In the genomic region with DNA sequence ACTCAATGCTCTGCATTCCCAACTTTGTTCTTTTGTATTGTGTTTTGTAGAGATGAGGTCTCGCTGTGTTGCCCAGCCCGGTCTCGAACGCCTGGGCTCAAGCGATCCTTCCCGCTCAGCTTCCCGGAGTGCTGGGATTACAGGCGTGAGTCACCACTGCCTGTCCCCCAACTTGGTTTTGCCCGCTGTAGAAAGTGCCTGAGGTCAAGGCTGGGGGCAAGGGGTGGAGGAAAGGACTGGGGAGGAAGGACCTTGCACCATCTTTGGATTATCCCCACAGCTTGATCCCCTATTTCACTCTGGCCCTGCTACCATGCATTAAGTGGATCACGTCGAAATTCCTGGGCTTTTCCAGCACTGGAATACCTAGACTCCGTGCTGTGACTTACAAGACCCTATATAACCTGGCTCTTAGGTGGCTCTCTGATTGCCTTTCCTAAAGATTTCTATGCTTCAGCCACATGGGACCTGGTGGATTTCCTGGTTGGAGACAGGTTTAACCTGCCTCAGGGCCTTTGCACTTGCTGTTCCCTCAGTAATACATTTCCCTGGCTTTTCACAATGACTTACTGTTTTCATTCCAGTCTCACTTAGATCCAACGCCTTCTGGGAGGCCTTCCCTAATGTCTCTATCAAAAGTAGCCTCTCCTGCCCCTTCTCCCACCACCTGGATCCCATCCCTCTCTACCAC, we compare ENCODE assay signal across 8 cellular contexts. TPM values are rescaled to one million over a fixed set of nuclear protein-coding genes. Genes with fewer than 3 reads are reported as not detected.
DNase-seq lines count a peak whose midpoint lies in the region; ATAC-seq, FAIRE-seq and TF ChIP-seq lines count a peak whose summit lies in the region.

No MANE protein-coding gene starts in this region.

- no peak overlapping the region for H3K9ac ChIP-seq in mammary epithelial cell (ENCODE audit: insufficient read depth, low read length)

- H3K4me3 ChIP-seq in AG04450 (ENCODE audit: low read depth, low read length) (peak overlapping the region; percentile 76), mammary epithelial cell (replicated peaks in 1 of 3; ENCODE audit: insufficient read depth in 1 of 3, low read depth in 2 of 3, low read length in 3 of 3) (peak overlapping the region in 2 of 3 experiments; percentile 24 to 34)

- H3K36me3 ChIP-seq in mammary epithelial cell (ENCODE audit: insufficient read depth, low read length), result no peaks in the 10 kb centered on the region

- peak overlapping the region; percentile 83 for H3K4me2 ChIP-seq in mammary epithelial cell (ENCODE audit: insufficient read depth, low read depth, low read length)

- in situ Hi-C loops in mammary epithelial cell (cut with MboI; ENCODE audit: low sequenced_read_pairs in 2 of 2), result no loop called here

- H3K27ac Mint-ChIP-seq in naive B cell, result peak overlapping the region in 4 of 6 donors; percentile 27 to 91 (median 74)

- peak overlapping the region; percentile 71 for H2AFZ ChIP-seq in mammary epithelial cell (ENCODE audit: low read depth, low read length)

- H4K20me1 ChIP-seq in mammary epithelial cell (ENCODE audit: insufficient read depth, low read length), result no peaks in the 10 kb centered on the region

- BruUV-seq in mammary epithelial cell (replicated peaks; lab: Mats Ljungman, UMichigan), result no TSS peak

- peak overlapping the region; percentile 64 to 91 (median 82) for H3K4me3 Mint-ChIP-seq in naive B cell

- H3K4me1 ChIP-seq in mammary epithelial cell (ENCODE audit: insufficient read depth, low read length), result peaks cover 4% of the 10 kb centered on the region

- no peaks in the 10 kb centered on the region for H3K9me3 ChIP-seq in AG04450 (ENCODE audit: control insufficient read depth, insufficient read depth, low read length)
- H3K9me3 ChIP-seq in mammary epithelial cell (replicated peaks; ENCODE audit: insufficient read depth, low read length), result no peaks in the 10 kb centered on the region

- no peaks in the 10 kb centered on the region for H3K79me2 ChIP-seq in mammary epithelial cell (ENCODE audit: insufficient read depth, low read length)

- TF ChIP-seq CTCF in AG04450 (IDR thresholded peaks at IDR 0.05; ENCODE audit: low read depth, low read length), result no peak
- TF ChIP-seq CTCF in mammary epithelial cell (conservative IDR thresholded peaks at IDR 0.05 in 1 of 2, IDR thresholded peaks at IDR 0.05 in 1 of 2; ENCODE audit: extremely low read depth in 1 of 2, insufficient read depth in 1 of 2, low read depth in 1 of 2, low read length in 2 of 2), result no peak

- H3K27me3 ChIP-seq in AG04450 (ENCODE audit: control insufficient read depth, insufficient read depth, low read length), result peaks cover 3% of the 10 kb centered on the region
- peaks cover 21% of the 10 kb centered on the region for H3K27me3 ChIP-seq in mammary epithelial cell (ENCODE audit: insufficient read depth, low read length)

- peaks cover 32 to 49% (median 45%) of the 10 kb centered on the region in 3 donors for H3K27me3 Mint-ChIP-seq in naive B cell

- ATAC-seq in naive B cell (ENCODE audit: low read depth in 2 of 2), result no peak

- 13% methylated on average over 8 of the region's 13 CpGs for WGBS in mammary epithelial cell (ENCODE audit: low coverage, missing lambda C conversion rate)

- intact Hi-C loops in mammary epithelial cell (cut with micrococcal nuclease), result no loop called here

- H3K27ac ChIP-seq in AG04450 (ENCODE audit: low read depth, low read length) (no peak overlapping the region), mammary epithelial cell (ENCODE audit: insufficient read depth, low read depth, low read length) (no peak overlapping the region)

- H3K36me3 Mint-ChIP-seq in naive B cell, result peaks cover 0 to 16% of the 10 kb centered on the region in 2 donors

- POLR2A ChIA-PET in AG04450 (lab: Yijun Ruan, JAX), result no interaction called here

- DNase-seq in AG04450 (ENCODE audit: low read depth, low spot score) (no peak), HTR-8/SVneo (ENCODE audit: insufficient read length, low spot score) (no peak), mammary epithelial cell (no peak), naive B cell (no peak), RKO (ENCODE audit: low spot score) (no peak), NCI-H524 treated with DMSO at 0.1 percent for 48 hours (lab: John Stamatoyannopoulos, UW) (no peak), SW 1271 (lab: John Stamatoyannopoulos, UW) (no peak)
- DNase-seq in effector CD8-positive, alpha-beta T cell (lab: John Stamatoyannopoulos, UW), result no peak

- CTCF ChIA-PET in AG04450 (lab: Charles Lee), result no interaction called here
- CTCF ChIA-PET in mammary epithelial cell (lab: Charles Lee; ENCODE audit: low non-redundant PET), result no interaction called here

- dilution Hi-C loops in mammary epithelial cell (cut with HindIII; ENCODE audit: low sequenced_read_pairs), result no loop called here

- FAIRE-seq in HTR-8/SVneo (lab: Jason Lieb, UNC), result peak; percentile 69

- peaks cover 49 to 52% (median 51%) of the 10 kb centered on the region in 3 donors for H3K4me1 Mint-ChIP-seq in naive B cell

- H3K9me3 Mint-ChIP-seq in naive B cell, result no peaks in the 10 kb centered on the region

RNA-seq across cellular contexts. Expression of gene PIANP, which starts 0.6 kb away (rescaled TPM):
- polyA plus RNA-seq in AG04450 (2011; rRNA removed) (1.2 and 2.2 TPM in 2 replicates), mammary epithelial cell (not detected), naive B cell (ENCODE audit: low read depth in 6 of 6) (not detected)
- 1.7 and 1.8 TPM in 2 replicates for polyA minus RNA-seq in AG04450 (2011; rRNA and poly(A)+ RNA removed)
- not detected for total RNA-seq in mammary epithelial cell
- not detected for polyA minus RNA-seq in mammary epithelial cell

RNA-seq across cellular contexts. Expression of gene ZNF384, which starts 12.0 kb away (rescaled TPM):
- polyA plus RNA-seq in AG04450 (2011; rRNA removed) (39.3 and 44.3 TPM in 2 replicates), mammary epithelial cell (40.9 TPM), naive B cell (ENCODE audit: low read depth in 6 of 6) (10 to 100 TPM; 13.5 to 39.7 (median 23.2) TPM)
- polyA minus RNA-seq in AG04450 (2011; rRNA and poly(A)+ RNA removed), result 71.3 and 75.7 TPM in 2 replicates
- total RNA-seq in mammary epithelial cell, result 10 to 100 TPM; 12.8 to 45.0 TPM
- 20.6 TPM for polyA minus RNA-seq in mammary epithelial cell

RNA-seq across cellular contexts. Expression of gene COPS7A, which starts 22.6 kb away (rescaled TPM):
- polyA plus RNA-seq in AG04450 (2011; rRNA removed), result 93.2 and 104 TPM in 2 replicates
- 36.2 and 42.9 TPM in 2 replicates for polyA minus RNA-seq in AG04450 (2011; rRNA and poly(A)+ RNA removed)
- total RNA-seq in mammary epithelial cell, result 10 to 100 TPM; 54.2 to 57.2 TPM
- 96.9 TPM for polyA plus RNA-seq in mammary epithelial cell
- 48.0 TPM for polyA minus RNA-seq in mammary epithelial cell
- polyA plus RNA-seq in naive B cell (ENCODE audit: low read depth in 6 of 6), result 10 to 100 TPM; 26.4 to 43.9 (median 34.4) TPM

RNA-seq across cellular contexts. Expression of gene ING4, which starts 38.3 kb away (rescaled TPM):
- polyA plus RNA-seq in AG04450 (2011; rRNA removed) (58.6 and 66.6 TPM in 2 replicates), mammary epithelial cell (20.3 TPM), naive B cell (ENCODE audit: low read depth in 6 of 6) (100 to 1,000 TPM in 4 of 6 donors, 10 to 100 TPM in 2; 93.5 to 139 (median 112) TPM)
- polyA minus RNA-seq in AG04450 (2011; rRNA and poly(A)+ RNA removed), result 20.0 and 23.4 TPM in 2 replicates
- 10 to 100 TPM; 14.8 to 34.8 TPM for total RNA-seq in mammary epithelial cell
- 40.3 TPM for polyA minus RNA-seq in mammary epithelial cell

RNA-seq across cellular contexts. Expression of gene MLF2, which starts 51.7 kb away (rescaled TPM):
- 241 and 263 TPM in 2 replicates for polyA plus RNA-seq in AG04450 (2011; rRNA removed)
- polyA minus RNA-seq in AG04450 (2011; rRNA and poly(A)+ RNA removed), result 148 and 185 TPM in 2 replicates
- 100 to 1,000 TPM; 233 to 294 TPM for total RNA-seq in mammary epithelial cell
- 425 TPM for polyA plus RNA-seq in mammary epithelial cell
- 387 TPM for polyA minus RNA-seq in mammary epithelial cell
- polyA plus RNA-seq in naive B cell (ENCODE audit: low read depth in 6 of 6), result 100 to 1,000 TPM; 128 to 167 (median 150) TPM
